Comparison of ENCODE assay signal across 28 cellular contexts in genomic region chr12:124105546-124105945, GRCh38.
"Had no signal": no experiment of that assay in that cellular context is flagged by ENCODE, and none has a peak within 500 bp of the region (broad histone marks: within the 10 kb centered on the region; RNA-seq: fewer than 3 reads in every experiment).

No MANE protein-coding gene starts in this region.

- H3K9ac ChIP-seq: parathyroid adenoma had no signal

- H3K9me3 Mint-ChIP-seq: natural killer cell treated with Interleukin-12 subunit alpha and Interleukin-12 subunit beta and Interleukin-15 and Interleukin-18, amount 100 ng/mL, for 72 hours; stimulated activated effector memory CD8-positive, alpha-beta T cell treated with anti-CD3 and anti-CD28 coated beads, Interleukin-12 subunit alpha, Interleukin-12 subunit beta, amount 100 ng/mL, for 72 hours had no signal

- H3K36me3 ChIP-seq: ovary, right lobe of liver, sigmoid colon, stomach, tibial artery, transverse colon, upper lobe of right lung, uterus had no signal

- DNase-seq: naive thymus-derived CD8-positive, alpha-beta T cell; nephron progenitor cell; occipital lobe; ovary; posterior cingulate gyrus; psoas muscle; right cardiac atrium; right lobe of liver; sigmoid colon; stimulated activated CD4-positive, alpha-beta T cell treated with anti-CD3 and anti-CD28 coated beads, Interleukin-15, amount 100 ng/mL, for 24 hours; stimulated activated CD4-positive, alpha-beta T cell treated with anti-CD3 and anti-CD28 coated beads, Interleukin-2, amount 100 ng/mL, for 24 hours; stimulated activated CD4-positive, alpha-beta T cell treated with anti-CD3 and anti-CD28 coated beads, Interleukin-2, amount 100 ng/mL, for 48 hours; stimulated activated CD4-positive, alpha-beta T cell treated with anti-CD3 and anti-CD28 coated beads, Interleukin-4, amount 100 ng/mL, for 24 hours; stimulated activated naive B cell treated with anti-CD40 and anti-IgM and Interleukin-4, amounts not matched to agents 10 μg/mL and 1 μg/mL and 100 μg/mL, for 72 hours; stimulated activated naive CD4-positive, alpha-beta T cell treated with Interleukin-2 at 50 U/mL for 16 hours; stomach; tibial artery; transverse colon; upper lobe of right lung; uterus had no signal

- H3K79me2 ChIP-seq: parathyroid adenoma had no signal

- H3K4me1 Mint-ChIP-seq: naive thymus-derived CD8-positive, alpha-beta T cell had no signal

- H3K4me3 Mint-ChIP-seq: naive thymus-derived CD8-positive, alpha-beta T cell; natural killer cell treated with Interleukin-12 subunit alpha and Interleukin-12 subunit beta and Interleukin-15 and Interleukin-18, amount 100 ng/mL, for 72 hours; nephron progenitor cell; neural crest cell; stimulated activated effector memory CD8-positive, alpha-beta T cell treated with anti-CD3 and anti-CD28 coated beads, Interleukin-12 subunit alpha, Interleukin-12 subunit beta, amount 100 ng/mL, for 72 hours; stimulated activated naive B cell treated with anti-CD40 and anti-IgM and Interleukin-4, amounts not matched to agents 10 μg/mL and 1 μg/mL and 100 μg/mL, for 72 hours; stimulated activated naive CD8-positive, alpha-beta T cell treated with anti-CD3 and anti-CD28 coated beads, Interleukin-15, Interleukin-2, amounts not matched to agents 100 ng/mL and 50 ng/mL, for 24 hours; type B pancreatic cell had no signal

- H3K36me3 Mint-ChIP-seq: natural killer cell treated with Interleukin-12 subunit alpha and Interleukin-12 subunit beta and Interleukin-15 and Interleukin-18, amount 100 ng/mL, for 72 hours; stimulated activated effector memory CD8-positive, alpha-beta T cell treated with anti-CD3 and anti-CD28 coated beads, Interleukin-12 subunit alpha, Interleukin-12 subunit beta, amount 100 ng/mL, for 72 hours had no signal

- H3K27me3 ChIP-seq: ovary, right lobe of liver, sigmoid colon, stomach, tibial artery, transverse colon, upper lobe of right lung, uterus had no signal

- H3K4me3 ChIP-seq: ovary, psoas muscle, right lobe of liver, sigmoid colon, stomach, tibial artery, transverse colon, upper lobe of right lung, uterus had no signal

- H3K27ac ChIP-seq: ovary, parathyroid adenoma, psoas muscle, right lobe of liver, sigmoid colon, stomach, tibial artery, transverse colon, upper lobe of right lung, uterus had no signal

- H3K4me1 ChIP-seq: parathyroid adenoma, psoas muscle, right lobe of liver, sigmoid colon, stomach, tibial artery, transverse colon, upper lobe of right lung, uterus had no signal

- FAIRE-seq: small intestine had no signal

- H3K27ac Mint-ChIP-seq: naive thymus-derived CD8-positive, alpha-beta T cell; natural killer cell treated with Interleukin-12 subunit alpha and Interleukin-12 subunit beta and Interleukin-15 and Interleukin-18, amount 100 ng/mL, for 72 hours; nephron progenitor cell; progenitor cell of endocrine pancreas; stimulated activated effector memory CD8-positive, alpha-beta T cell treated with anti-CD3 and anti-CD28 coated beads, Interleukin-12 subunit alpha, Interleukin-12 subunit beta, amount 100 ng/mL, for 72 hours; stimulated activated naive B cell treated with anti-CD40 and anti-IgM and Interleukin-4, amounts not matched to agents 10 μg/mL and 1 μg/mL and 100 μg/mL, for 72 hours; stimulated activated naive CD8-positive, alpha-beta T cell treated with anti-CD3 and anti-CD28 coated beads, Interleukin-15, Interleukin-2, amounts not matched to agents 100 ng/mL and 50 ng/mL, for 24 hours; type B pancreatic cell had no signal

- H3K9me3 ChIP-seq: ovary, psoas muscle, right lobe of liver, tibial artery, transverse colon, upper lobe of right lung, uterus had no signal

- H2AFZ ChIP-seq: parathyroid adenoma had no signal

- H3K27me3 Mint-ChIP-seq: naive thymus-derived CD8-positive, alpha-beta T cell; natural killer cell treated with Interleukin-12 subunit alpha and Interleukin-12 subunit beta and Interleukin-15 and Interleukin-18, amount 100 ng/mL, for 72 hours; progenitor cell of endocrine pancreas; stimulated activated naive CD8-positive, alpha-beta T cell treated with anti-CD3 and anti-CD28 coated beads, Interleukin-15, Interleukin-2, amounts not matched to agents 100 ng/mL and 50 ng/mL, for 24 hours; type B pancreatic cell had no signal

- ATAC-seq: naive thymus-derived CD8-positive, alpha-beta T cell; natural killer cell treated with Interleukin-12 subunit alpha and Interleukin-12 subunit beta and Interleukin-15 and Interleukin-18, amount 100 ng/mL, for 72 hours; psoas muscle; right cardiac atrium; right lobe of liver; stimulated activated effector memory CD8-positive, alpha-beta T cell treated with anti-CD3 and anti-CD28 coated beads, Interleukin-12 subunit alpha, Interleukin-12 subunit beta, amount 100 ng/mL, for 72 hours; stimulated activated naive B cell treated with anti-CD40 and anti-IgM and Interleukin-4, amounts not matched to agents 10 μg/mL and 1 μg/mL and 100 μg/mL, for 72 hours; upper lobe of right lung had no signal
